In the genomic region with DNA sequence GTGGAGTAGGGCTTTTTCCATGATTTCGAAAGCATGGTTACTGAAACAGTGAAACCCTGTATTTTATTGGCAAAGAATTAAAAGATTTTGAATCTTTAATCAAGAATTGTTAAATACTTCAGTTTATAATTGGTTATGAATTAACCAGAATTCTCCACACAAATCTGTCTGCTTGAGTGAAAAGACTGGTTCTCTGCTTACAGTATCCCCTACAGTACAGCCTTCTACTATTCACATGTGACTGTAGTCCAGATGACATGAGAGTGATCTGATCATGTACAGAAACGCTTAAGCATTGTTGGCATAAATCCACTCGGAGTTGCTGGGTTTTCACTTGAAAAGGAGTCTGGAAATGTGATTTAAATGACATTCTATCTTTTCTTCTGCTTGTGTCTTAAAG, we compare ENCODE assay signal across 17 cellular contexts.
DNase-seq lines count a peak whose midpoint lies in the region; ATAC-seq, FAIRE-seq and TF ChIP-seq lines count a peak whose summit lies in the region.
"Had no signal": no experiment of that assay in that cellular context is flagged by ENCODE, and none has a peak within 500 bp of the region (broad histone marks: within the 10 kb centered on the region; RNA-seq: fewer than 3 reads in every experiment).

No MANE protein-coding gene starts in this region.

- RAD21 ChIA-PET in HCT116 (lab: Charles Lee; ENCODE audit: low non-redundant PET in 1 of 2, low total read pairs in 2 of 2, uncharacterized antibody in 2 of 2, unreplicated experiment in 2 of 2), result no interaction called here

- H3K27ac Mint-ChIP-seq in astrocyte (ENCODE audit: unreplicated experiment), result no peak overlapping the region
- H3K27ac Mint-ChIP-seq: B cell; CD4-positive, alpha-beta T cell had no signal

- H3K36me3 ChIP-seq in HCT116 (ENCODE audit: control insufficient read depth in 1 of 2, insufficient read depth in 2 of 2, low read length in 2 of 2) (no peaks in the 10 kb centered on the region), astrocyte (ENCODE audit: insufficient read depth, low read length) (no peaks in the 10 kb centered on the region), left ventricle myocardium inferior (no peaks in the 10 kb centered on the region)

- TF ChIP-seq POLR2A in HCT116 (IDR thresholded peaks at IDR 0.05; ENCODE audit: borderline replicate concordance, extremely low read depth, insufficient read depth, insufficient read length), result no peak

- H3K4me1 ChIP-seq in HCT116 (ENCODE audit: control insufficient read depth in 1 of 2, insufficient read depth in 2 of 2, low read length in 2 of 2) (no peaks in the 10 kb centered on the region), astrocyte (ENCODE audit: insufficient read depth, low read length) (no peaks in the 10 kb centered on the region), left ventricle myocardium inferior (no peaks in the 10 kb centered on the region)

- no peaks in the 10 kb centered on the region for H3K9me2 ChIP-seq in HCT116 (ENCODE audit: insufficient read depth)

- no peak overlapping the region for H3K4me2 ChIP-seq in HCT116 (ENCODE audit: low read length)
- no peak overlapping the region for H3K4me2 ChIP-seq in astrocyte (ENCODE audit: low read length)

- no peaks in the 10 kb centered on the region for H3K27me3 Mint-ChIP-seq in astrocyte (ENCODE audit: low read depth, unreplicated experiment)
- H3K27me3 Mint-ChIP-seq: B cell had no signal

- H3K27ac ChIP-seq in HCT116 (ENCODE audit: low read depth, low read length) (no peak overlapping the region), astrocyte (ENCODE audit: low read depth, low read length) (no peak overlapping the region), left ventricle myocardium inferior (replicated peaks) (no peak overlapping the region)

- H3K4me3 ChIP-seq in HCT116 (replicated peaks in 1 of 2; ENCODE audit: low read depth in 1 of 2, low read length in 2 of 2), result no peak overlapping the region
- H3K4me3 ChIP-seq in astrocyte (ENCODE audit: insufficient read depth, low read depth, low read length), result no peak overlapping the region
- no peak overlapping the region for H3K4me3 ChIP-seq in left ventricle myocardium inferior

- no peaks in the 10 kb centered on the region for H4K20me1 ChIP-seq in HCT116 (ENCODE audit: insufficient read depth)
- no peaks in the 10 kb centered on the region for H4K20me1 ChIP-seq in astrocyte (ENCODE audit: insufficient read depth, low read length)

- H3K9ac ChIP-seq in HCT116 (ENCODE audit: low read length), result no peak overlapping the region
- H3K9ac ChIP-seq in astrocyte (ENCODE audit: low read length), result no peak overlapping the region

- H3K27me3 ChIP-seq in HCT116 (ENCODE audit: insufficient read depth, low read length), result no peaks in the 10 kb centered on the region
- H3K27me3 ChIP-seq in astrocyte (ENCODE audit: insufficient read depth, low read length), result no peaks in the 10 kb centered on the region
- no peaks in the 10 kb centered on the region for H3K27me3 ChIP-seq in left ventricle myocardium inferior (ENCODE audit: low read depth)

- TF ChIP-seq CTCF in HCT116 (IDR thresholded peaks at IDR 0.05 in 2 of 3, conservative IDR thresholded peaks at IDR 0.05 in 1 of 3; ENCODE audit: borderline replicate concordance in 1 of 3, insufficient read depth in 1 of 3, low read depth in 2 of 3, low read length in 2 of 3) (no peak), astrocyte (IDR thresholded peaks at IDR 0.05; ENCODE audit: insufficient read depth, low read depth, low read length) (no peak), left ventricle myocardium inferior (IDR thresholded peaks at IDR 0.05; ENCODE audit: borderline replicate concordance) (no peak)

- ATAC-seq in HCT116, result no peak

- intact Hi-C loops in HCT116 (cut with micrococcal nuclease), result no loop called here
- intact Hi-C loops in left ventricle myocardium inferior (cut with micrococcal nuclease), result no loop called here

- H3K4me3 Mint-ChIP-seq in astrocyte (ENCODE audit: unreplicated experiment), result no peak overlapping the region
- H3K4me3 Mint-ChIP-seq: B cell; CD4-positive, alpha-beta T cell had no signal

- no peak for TF ChIP-seq RAD21 in HCT116 (IDR thresholded peaks at IDR 0.05; ENCODE audit: low read depth)

- BruUV-seq in HCT116 (replicated peaks; lab: Mats Ljungman, UMichigan), result no TSS peak

- POLR2A ChIA-PET in HCT116 (lab: Charles Lee), result no interaction called here

- DNase-seq in HCT116 (ENCODE audit: low read depth, low spot score), result no peak
- no peak for DNase-seq in astrocyte (ENCODE audit: low read depth)
- DNase-seq in fibroblast of peridontal ligament (ENCODE audit: extremely low read depth), result peak; percentile 38
- peak; percentile 8 for DNase-seq in renal cortical epithelial cell (ENCODE audit: low read depth)
- DNase-seq in NCI-H774 (lab: John Stamatoyannopoulos, UW), result no peak
- no peak for DNase-seq in left ventricle myocardium inferior
- no peak for DNase-seq in NCI-H1092 treated with DMSO at 0.1 percent for 48 hours (lab: John Stamatoyannopoulos, UW)
- DNase-seq: C1 segment of cervical spinal cord; CD4-positive, alpha-beta T cell; DMS79; EL; IMR-90 had no signal

- no peaks in the 10 kb centered on the region for H3K9me3 Mint-ChIP-seq in astrocyte (ENCODE audit: unreplicated experiment)
- H3K9me3 Mint-ChIP-seq: CD4-positive, alpha-beta T cell had no signal

- FAIRE-seq in astrocyte (lab: Jason Lieb, UNC), result peak; percentile 13
- FAIRE-seq: A204.1, G401.6, GM12891, H54 had no signal

- CTCF ChIA-PET in HCT116 (lab: Charles Lee), result interaction anchor here (1.3 kb wide), 1 partner anchor 23 kb away, joined by 3 read pairs; no protein-coding TSS in a partner anchor

- H3K36me3 Mint-ChIP-seq in astrocyte (ENCODE audit: low read depth, unreplicated experiment), result no peaks in the 10 kb centered on the region

- H3K9me3 ChIP-seq in HCT116 (ENCODE audit: control insufficient read depth in 1 of 2, insufficient read depth in 1 of 2, low read depth in 1 of 2, low read length in 2 of 2) (no peaks in the 10 kb centered on the region), astrocyte (ENCODE audit: insufficient read depth, low read depth, low read length) (no peaks in the 10 kb centered on the region), left ventricle myocardium inferior (replicated peaks) (no peaks in the 10 kb centered on the region)

- H3K4me1 Mint-ChIP-seq in astrocyte (ENCODE audit: low read depth, unreplicated experiment), result no peaks in the 10 kb centered on the region
- H3K4me1 Mint-ChIP-seq: B cell had no signal

- H2AFZ ChIP-seq in HCT116 (ENCODE audit: low read depth, low read length, poor library complexity, severe bottlenecking) (peak overlapping the region; percentile 56), astrocyte (ENCODE audit: low read depth, low read length) (peak overlapping the region; percentile 47)

- H3K79me2 ChIP-seq in HCT116 (ENCODE audit: insufficient read depth, low read length) (no peaks in the 10 kb centered on the region), astrocyte (ENCODE audit: insufficient read depth, low read length) (no peaks in the 10 kb centered on the region)

TF ChIP-seq in HCT116, 20 proteins besides CTCF, POLR2A, EP300 and RAD21 (continues in another document):
- TF ChIP-seq SIN3A (IDR thresholded peaks at IDR 0.05; ENCODE audit: low read depth) (no peak), ZNF274 (IDR thresholded peaks at IDR 0.05; ENCODE audit: low read depth, low read length) (no peak), CEBPB (IDR thresholded peaks at IDR 0.05; ENCODE audit: low read depth) (no peak), ZFX (IDR thresholded peaks at IDR 0.05) (no peak), ELF1 (IDR thresholded peaks at IDR 0.05; ENCODE audit: borderline replicate concordance, low read depth) (no peak), YY1 (IDR thresholded peaks at IDR 0.05; ENCODE audit: extremely low read depth, insufficient replicate concordance, low read depth, low read length) (no peak), JUND (IDR thresholded peaks at IDR 0.05) (no peak), EGR1 (IDR thresholded peaks at IDR 0.05; ENCODE audit: low read depth) (no peak), SRF (IDR thresholded peaks at IDR 0.05; ENCODE audit: low read depth) (no peak), TCF7L2 (IDR thresholded peaks at IDR 0.05; ENCODE audit: borderline replicate concordance, extremely low read depth, insufficient read depth, insufficient read length) (no peak), POLR2AphosphoS5 (IDR thresholded peaks at IDR 0.05; ENCODE audit: low read depth, low read length) (no peak), CBX3 (IDR thresholded peaks at IDR 0.05; ENCODE audit: low read depth) (no peak)
- TF ChIP-seq, protein P1, sequence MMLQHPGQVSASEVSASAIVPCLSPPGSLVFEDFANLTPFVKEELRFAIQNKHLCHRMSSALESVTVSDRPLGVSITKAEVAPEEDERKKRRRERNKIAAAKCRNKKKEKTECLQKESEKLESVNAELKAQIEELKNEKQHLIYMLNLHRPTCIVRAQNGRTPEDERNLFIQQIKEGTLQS (IDR thresholded peaks at IDR 0.05), result no peak
- TF ChIP-seq, protein P2, sequence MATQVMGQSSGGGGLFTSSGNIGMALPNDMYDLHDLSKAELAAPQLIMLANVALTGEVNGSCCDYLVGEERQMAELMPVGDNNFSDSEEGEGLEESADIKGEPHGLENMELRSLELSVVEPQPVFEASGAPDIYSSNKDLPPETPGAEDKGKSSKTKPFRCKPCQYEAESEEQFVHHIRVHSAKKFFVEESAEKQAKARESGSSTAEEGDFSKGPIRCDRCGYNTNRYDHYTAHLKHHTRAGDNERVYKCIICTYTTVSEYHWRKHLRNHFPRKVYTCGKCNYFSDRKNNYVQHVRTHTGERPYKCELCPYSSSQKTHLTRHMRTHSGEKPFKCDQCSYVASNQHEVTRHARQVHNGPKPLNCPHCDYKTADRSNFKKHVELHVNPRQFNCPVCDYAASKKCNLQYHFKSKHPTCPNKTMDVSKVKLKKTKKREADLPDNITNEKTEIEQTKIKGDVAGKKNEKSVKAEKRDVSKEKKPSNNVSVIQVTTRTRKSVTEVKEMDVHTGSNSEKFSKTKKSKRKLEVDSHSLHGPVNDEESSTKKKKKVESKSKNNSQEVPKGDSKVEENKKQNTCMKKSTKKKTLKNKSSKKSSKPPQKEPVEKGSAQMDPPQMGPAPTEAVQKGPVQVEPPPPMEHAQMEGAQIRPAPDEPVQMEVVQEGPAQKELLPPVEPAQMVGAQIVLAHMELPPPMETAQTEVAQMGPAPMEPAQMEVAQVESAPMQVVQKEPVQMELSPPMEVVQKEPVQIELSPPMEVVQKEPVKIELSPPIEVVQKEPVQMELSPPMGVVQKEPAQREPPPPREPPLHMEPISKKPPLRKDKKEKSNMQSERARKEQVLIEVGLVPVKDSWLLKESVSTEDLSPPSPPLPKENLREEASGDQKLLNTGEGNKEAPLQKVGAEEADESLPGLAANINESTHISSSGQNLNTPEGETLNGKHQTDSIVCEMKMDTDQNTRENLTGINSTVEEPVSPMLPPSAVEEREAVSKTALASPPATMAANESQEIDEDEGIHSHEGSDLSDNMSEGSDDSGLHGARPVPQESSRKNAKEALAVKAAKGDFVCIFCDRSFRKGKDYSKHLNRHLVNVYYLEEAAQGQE (IDR thresholded peaks at IDR 0.05; ENCODE audit: low read depth), result no peak
- TF ChIP-seq, protein P3, sequence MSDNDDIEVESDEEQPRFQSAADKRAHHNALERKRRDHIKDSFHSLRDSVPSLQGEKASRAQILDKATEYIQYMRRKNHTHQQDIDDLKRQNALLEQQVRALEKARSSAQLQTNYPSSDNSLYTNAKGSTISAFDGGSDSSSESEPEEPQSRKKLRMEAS (IDR thresholded peaks at IDR 0.05), result no peak

Comparison
In these comparisons a context has a peak if more than half of its experiments do, and no peak if none do; other contexts are left out.
1. DNase-seq: peak in fibroblast of peridontal ligament (single experiment) and renal cortical epithelial cell (single experiment); none in HCT116 (single experiment), astrocyte (single experiment), NCI-H774 (single experiment), left ventricle myocardium inferior (single experiment) and NCI-H1092 treated with DMSO at 0.1 percent for 48 hours (single experiment).